8 cellular contexts compared by ENCODE assay signal in the genomic region with DNA sequence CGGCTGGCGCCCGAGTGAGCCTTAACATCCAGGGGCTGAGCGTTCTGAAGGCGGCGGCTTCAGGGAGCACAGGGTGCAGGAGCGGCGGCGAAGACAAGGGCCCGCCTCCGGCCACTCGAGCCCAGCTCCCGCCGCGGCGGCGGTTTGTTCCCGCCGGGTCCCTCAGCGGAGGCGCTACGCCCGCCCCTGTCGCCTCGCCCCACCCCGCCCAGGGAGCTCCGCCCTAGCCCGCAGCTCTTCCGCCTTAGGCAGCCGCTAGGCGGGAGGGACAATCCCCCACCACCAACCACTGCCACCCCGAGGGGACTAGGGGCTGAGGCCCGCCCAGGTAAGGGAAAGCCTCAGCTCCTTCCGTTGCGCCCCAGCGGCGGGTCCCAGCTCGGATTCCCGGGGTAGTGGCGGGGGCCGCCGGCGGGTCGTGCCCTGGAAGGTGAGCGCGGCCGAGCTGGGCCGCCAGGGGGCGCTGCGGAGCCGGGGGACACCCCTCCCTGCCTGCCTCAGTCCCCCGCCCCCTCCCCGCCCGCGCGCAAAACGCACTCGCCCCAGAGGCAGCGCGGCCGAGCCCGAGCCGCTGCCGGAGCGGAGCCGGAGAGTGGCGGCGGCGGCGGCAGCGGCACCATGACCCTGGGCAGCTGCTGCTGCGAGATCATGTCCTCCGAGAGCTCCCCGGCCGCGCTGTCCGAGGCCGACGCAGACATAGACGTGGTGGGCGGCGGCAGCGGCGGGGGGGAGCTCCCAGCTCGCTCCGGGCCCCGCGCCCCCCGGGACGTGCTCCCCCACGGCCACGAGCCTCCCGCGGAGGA. TPM values are rescaled to one million over a fixed set of nuclear protein-coding genes. Genes with fewer than 3 reads are reported as not detected.
DNase-seq lines count a peak whose midpoint lies in the region; ATAC-seq and TF ChIP-seq lines count a peak whose summit lies in the region.

TSS of gene FOXD2 (plus strand) at position 527 of the 803 bp plus-strand sequence. CDS start at position 619, 92 bp downstream.

- no peak within 1 kb of the TSS for H3K27ac ChIP-seq in subcutaneous abdominal adipose tissue (ENCODE audit: low read depth, low read length)

- peak within 1 kb of the TSS; percentile 86 for H2AFZ ChIP-seq in neuron (ENCODE audit: low read depth, low read length)

- intact Hi-C loops in activated T-helper 1 cell treated with anti-CD3 and anti-CD28 coated beads, Interleukin-12 subunit alpha, Interleukin-12 subunit beta, Interleukin-2, Interleukin-4 antibody, amounts not matched to agents 30 ng/mL and 10 ng/mL and 1 ng/mL, durations not matched to agents 14 hours and 24 hours and 36 hours (cut with micrococcal nuclease), result loop anchor here (1.0 to 5.0 kb wide), 6 partner anchors 70 to 1035 kb away; partner anchors contain the start of genes SPATA6 and STIL

- H3K27me3 ChIP-seq in neuron (ENCODE audit: insufficient read depth, low read length) (peaks cover 87% of the 10 kb centered on the region), subcutaneous abdominal adipose tissue (ENCODE audit: control insufficient read depth in 5 of 5, insufficient read depth in 4 of 5, low read length in 5 of 5) (peaks cover 20 to 55% (median 39%) of the 10 kb centered on the region in 5 donors)

- H3K27ac Mint-ChIP-seq in IgD-negative memory B cell, result peak within 1 kb of the TSS in 2 of 3 donors; percentile 91 to 94
- peak within 1 kb of the TSS; percentile 88 for H3K27ac Mint-ChIP-seq in activated T-helper 1 cell treated with anti-CD3 and anti-CD28 coated beads, Interleukin-12 subunit alpha, Interleukin-12 subunit beta, Interleukin-2, Interleukin-4 antibody, amounts not matched to agents 30 ng/mL and 10 ng/mL and 1 ng/mL, durations not matched to agents 14 hours and 24 hours and 36 hours

- H3K4me3 Mint-ChIP-seq in IgD-negative memory B cell, result peak within 1 kb of the TSS; percentile 82 to 97 (median 94)
- peak within 1 kb of the TSS; percentile 94 for H3K4me3 Mint-ChIP-seq in activated T-helper 1 cell treated with anti-CD3 and anti-CD28 coated beads, Interleukin-12 subunit alpha, Interleukin-12 subunit beta, Interleukin-2, Interleukin-4 antibody, amounts not matched to agents 30 ng/mL and 10 ng/mL and 1 ng/mL, durations not matched to agents 14 hours and 24 hours and 36 hours

- peak within 1 kb of the TSS in 4 of 5 donors; percentile 60 to 86 (median 74) for H3K9ac ChIP-seq in subcutaneous abdominal adipose tissue (ENCODE audit: low read length in 5 of 5)

- H3K27me3 Mint-ChIP-seq in IgD-negative memory B cell, result peaks cover 24% of the 10 kb centered on the region
- peaks cover 28% of the 10 kb centered on the region for H3K27me3 Mint-ChIP-seq in activated T-helper 1 cell treated with anti-CD3 and anti-CD28 coated beads, Interleukin-12 subunit alpha, Interleukin-12 subunit beta, Interleukin-2, Interleukin-4 antibody, amounts not matched to agents 30 ng/mL and 10 ng/mL and 1 ng/mL, durations not matched to agents 14 hours and 24 hours and 36 hours (ENCODE audit: insufficient read depth)

- peaks cover 11 to 19% (median 18%) of the 10 kb centered on the region in 3 donors for H3K4me1 Mint-ChIP-seq in IgD-negative memory B cell
- H3K4me1 Mint-ChIP-seq in activated T-helper 1 cell treated with anti-CD3 and anti-CD28 coated beads, Interleukin-12 subunit alpha, Interleukin-12 subunit beta, Interleukin-2, Interleukin-4 antibody, amounts not matched to agents 30 ng/mL and 10 ng/mL and 1 ng/mL, durations not matched to agents 14 hours and 24 hours and 36 hours (ENCODE audit: low read depth), result peaks cover 29% of the 10 kb centered on the region

- H3K9me3 Mint-ChIP-seq in IgD-negative memory B cell, result no peaks in the 10 kb centered on the region
- H3K9me3 Mint-ChIP-seq in activated T-helper 1 cell treated with anti-CD3 and anti-CD28 coated beads, Interleukin-12 subunit alpha, Interleukin-12 subunit beta, Interleukin-2, Interleukin-4 antibody, amounts not matched to agents 30 ng/mL and 10 ng/mL and 1 ng/mL, durations not matched to agents 14 hours and 24 hours and 36 hours, result no peaks in the 10 kb centered on the region

- H3K36me3 ChIP-seq in neuron (ENCODE audit: insufficient read depth, low read length) (no peaks in the 10 kb centered on the region), subcutaneous abdominal adipose tissue (ENCODE audit: control insufficient read depth in 5 of 5, insufficient read depth in 5 of 5, low read length in 5 of 5) (no peaks in the 10 kb centered on the region)

- no peaks in the 10 kb centered on the region for H3K36me3 Mint-ChIP-seq in IgD-negative memory B cell
- H3K36me3 Mint-ChIP-seq in activated T-helper 1 cell treated with anti-CD3 and anti-CD28 coated beads, Interleukin-12 subunit alpha, Interleukin-12 subunit beta, Interleukin-2, Interleukin-4 antibody, amounts not matched to agents 30 ng/mL and 10 ng/mL and 1 ng/mL, durations not matched to agents 14 hours and 24 hours and 36 hours (ENCODE audit: low read depth), result peaks cover 12% of the 10 kb centered on the region

- ATAC-seq in GM21619 (IDR thresholded peaks at IDR 0.05; ENCODE audit: unreplicated experiment), result peak; percentile 82

- H3K4me1 ChIP-seq in neuron (ENCODE audit: insufficient read depth, low read length), result peaks cover 7% of the 10 kb centered on the region
- peaks cover 2 to 52% (median 36%) of the 10 kb centered on the region in 5 donors for H3K4me1 ChIP-seq in subcutaneous abdominal adipose tissue (ENCODE audit: control insufficient read depth in 5 of 5, insufficient read depth in 5 of 5, low read length in 5 of 5)

- DNase-seq in Daoy (ENCODE audit: low read depth) (peak; percentile 94), fibroblast of the conjunctiva (ENCODE audit: low read depth) (peak; percentile 31)
- DNase-seq in activated T-helper 1 cell treated with anti-CD3 and anti-CD28 coated beads, Interleukin-12 subunit alpha, Interleukin-12 subunit beta, Interleukin-2, Interleukin-4 antibody, amounts not matched to agents 30 ng/mL and 10 ng/mL and 1 ng/mL, durations not matched to agents 14 hours and 24 hours and 36 hours (ENCODE audit: low spot score), result peak; percentile 80

- peak within 1 kb of the TSS; percentile 54 for H3K4me3 ChIP-seq in neuron (ENCODE audit: low read length)
- peak within 1 kb of the TSS; percentile 55 to 82 (median 75) for H3K4me3 ChIP-seq in subcutaneous abdominal adipose tissue (ENCODE audit: low read depth in 1 of 5, low read length in 5 of 5)

- peaks cover 2% of the 10 kb centered on the region for H3K9me3 ChIP-seq in neuron (ENCODE audit: low read length)
- no peaks in the 10 kb centered on the region for H3K9me3 ChIP-seq in subcutaneous abdominal adipose tissue (ENCODE audit: control insufficient read depth in 5 of 5, low read length in 5 of 5)

TF ChIP-seq in PFSK-1, 5 proteins besides CTCF, POLR2A, EP300 and RAD21:
- TF ChIP-seq FOXP2 (optimal IDR thresholded peaks at IDR 0.05; ENCODE audit: borderline replicate concordance, extremely low read depth, extremely low read length, insufficient read depth), result peak; percentile 13
- TF ChIP-seq, protein P1, sequence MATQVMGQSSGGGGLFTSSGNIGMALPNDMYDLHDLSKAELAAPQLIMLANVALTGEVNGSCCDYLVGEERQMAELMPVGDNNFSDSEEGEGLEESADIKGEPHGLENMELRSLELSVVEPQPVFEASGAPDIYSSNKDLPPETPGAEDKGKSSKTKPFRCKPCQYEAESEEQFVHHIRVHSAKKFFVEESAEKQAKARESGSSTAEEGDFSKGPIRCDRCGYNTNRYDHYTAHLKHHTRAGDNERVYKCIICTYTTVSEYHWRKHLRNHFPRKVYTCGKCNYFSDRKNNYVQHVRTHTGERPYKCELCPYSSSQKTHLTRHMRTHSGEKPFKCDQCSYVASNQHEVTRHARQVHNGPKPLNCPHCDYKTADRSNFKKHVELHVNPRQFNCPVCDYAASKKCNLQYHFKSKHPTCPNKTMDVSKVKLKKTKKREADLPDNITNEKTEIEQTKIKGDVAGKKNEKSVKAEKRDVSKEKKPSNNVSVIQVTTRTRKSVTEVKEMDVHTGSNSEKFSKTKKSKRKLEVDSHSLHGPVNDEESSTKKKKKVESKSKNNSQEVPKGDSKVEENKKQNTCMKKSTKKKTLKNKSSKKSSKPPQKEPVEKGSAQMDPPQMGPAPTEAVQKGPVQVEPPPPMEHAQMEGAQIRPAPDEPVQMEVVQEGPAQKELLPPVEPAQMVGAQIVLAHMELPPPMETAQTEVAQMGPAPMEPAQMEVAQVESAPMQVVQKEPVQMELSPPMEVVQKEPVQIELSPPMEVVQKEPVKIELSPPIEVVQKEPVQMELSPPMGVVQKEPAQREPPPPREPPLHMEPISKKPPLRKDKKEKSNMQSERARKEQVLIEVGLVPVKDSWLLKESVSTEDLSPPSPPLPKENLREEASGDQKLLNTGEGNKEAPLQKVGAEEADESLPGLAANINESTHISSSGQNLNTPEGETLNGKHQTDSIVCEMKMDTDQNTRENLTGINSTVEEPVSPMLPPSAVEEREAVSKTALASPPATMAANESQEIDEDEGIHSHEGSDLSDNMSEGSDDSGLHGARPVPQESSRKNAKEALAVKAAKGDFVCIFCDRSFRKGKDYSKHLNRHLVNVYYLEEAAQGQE (IDR thresholded peaks at IDR 0.05; ENCODE audit: insufficient read depth in 1 of 2, low read depth in 2 of 2, low read length in 2 of 2), result no peak

RNA-seq across cellular contexts. Expression of gene FOXD2, which starts in this region (rescaled TPM):
- 0.57 and 2.4 TPM in 2 replicates for total RNA-seq in Daoy (2014; rRNA removed; shearing (Covaris generic))
- 0.04 TPM for polyA plus RNA-seq in IgD-negative memory B cell
- polyA plus RNA-seq in PFSK-1 (2012; ENCODE audit: insufficient read length, low read depth), result 1.8 TPM
- total RNA-seq in activated T-helper 1 cell treated with anti-CD3 and anti-CD28 coated beads, Interleukin-12 subunit alpha, Interleukin-12 subunit beta, Interleukin-2, Interleukin-4 antibody, amounts not matched to agents 30 ng/mL and 10 ng/mL and 1 ng/mL, durations not matched to agents 14 hours and 24 hours and 36 hours, result 0.17 and 0.21 TPM in 2 replicates

Comparison
In these comparisons a context has a peak if more than half of its experiments do, and no peak if none do; other contexts are left out.
1. Peak in DNase-seq in activated T-helper 1 cell treated with anti-CD3 and anti-CD28 coated beads, Interleukin-12 subunit alpha, Interleukin-12 subunit beta, Interleukin-2, Interleukin-4 antibody, amounts not matched to agents 30 ng/mL and 10 ng/mL and 1 ng/mL, durations not matched to agents 14 hours and 24 hours and 36 hours; RNA of the gene not detected or under 1 TPM.
2. DNase-seq: peak in every context shown above with its lines; median percentile 94 in Daoy; 80 in activated T-helper 1 cell treated with anti-CD3 and anti-CD28 coated beads, Interleukin-12 subunit alpha, Interleukin-12 subunit beta, Interleukin-2, Interleukin-4 antibody, amounts not matched to agents 30 ng/mL and 10 ng/mL and 1 ng/mL, durations not matched to agents 14 hours and 24 hours and 36 hours; 31 in fibroblast of the conjunctiva.